In genomic region chr7:35526645-35527044, GRCh38 we compare ENCODE assay signal across 33 cellular contexts.
"Had no signal": no experiment of that assay in that cellular context is flagged by ENCODE, and none has a peak within 500 bp of the region (broad histone marks: within the 10 kb centered on the region; RNA-seq: fewer than 3 reads in every experiment).

No MANE protein-coding gene starts in this region.

- ATAC-seq: activated naive CD4-positive, alpha-beta T cell treated with anti-CD3 and anti-CD28 coated beads, Interleukin-2, amount 50 U/mL, for 72 hours; activated T-cell treated with anti-CD3 and anti-CD28 coated beads, Interleukin-2, amount 50 U/mL, for 72 hours; foreskin keratinocyte; gastrocnemius medialis; heart right ventricle; T-helper 17 cell had no signal

- H3K36me3 ChIP-seq: brain microvascular endothelial cell, esophagus muscularis mucosa, gastrocnemius medialis, heart right ventricle had no signal

- H3K9me3 Mint-ChIP-seq: activated CD4-positive, alpha-beta memory T cell treated with anti-CD3 and anti-CD28 coated beads, Interleukin-2, amount 10 ng/mL, durations not matched to agents 7 days and 5 days; activated CD4-positive, alpha-beta T cell treated with anti-CD3 and anti-CD28 coated beads, Interleukin-2, amount 10 ng/mL, durations not matched to agents 7 days and 5 days; activated naive CD4-positive, alpha-beta T cell treated with anti-CD3 and anti-CD28 coated beads, Interleukin-2, amount 10 ng/mL, durations not matched to agents 7 days and 5 days; activated naive CD4-positive, alpha-beta T cell treated with anti-CD3 and anti-CD28 coated beads, Interleukin-2, amount 50 U/mL, for 72 hours; activated naive CD8-positive, alpha-beta T cell treated with anti-CD3 and anti-CD28 coated beads, Interleukin-2, amount 10 ng/mL, durations not matched to agents 7 days and 5 days; activated T-cell treated with anti-CD3 and anti-CD28 coated beads, Interleukin-2, amount 50 U/mL, for 24 hours; activated T-cell treated with anti-CD3 and anti-CD28 coated beads, Interleukin-2, amount 50 U/mL, for 72 hours; central memory CD8-positive, alpha-beta T cell; dendritic cell treated with granulocyte-macrophage colony-stimulating factor and Interleukin-4, amounts not matched to agents 40 ng/mL and 50 ng/mL, for 4 days; endodermal cell; T-helper 2 cell treated with Interferon-gamma antibody and Interleukin-4, amounts not matched to agents 5 μg/mL and 100 μg/mL, for 36 hours had no signal

- FAIRE-seq: astrocyte, bronchial epithelial cell had no signal

- H3K4me2 ChIP-seq: hepatocyte had no signal

- H3K27ac Mint-ChIP-seq: activated CD4-positive, alpha-beta memory T cell treated with anti-CD3 and anti-CD28 coated beads, Interleukin-2, amount 10 ng/mL, durations not matched to agents 7 days and 5 days; activated CD4-positive, alpha-beta T cell treated with anti-CD3 and anti-CD28 coated beads, Interleukin-2, amount 10 ng/mL, durations not matched to agents 7 days and 5 days; activated naive CD4-positive, alpha-beta T cell treated with anti-CD3 and anti-CD28 coated beads, Interleukin-2, amount 10 ng/mL, durations not matched to agents 7 days and 5 days; activated naive CD4-positive, alpha-beta T cell treated with anti-CD3 and anti-CD28 coated beads, Interleukin-2, amount 50 U/mL, for 72 hours; activated naive CD8-positive, alpha-beta T cell treated with anti-CD3 and anti-CD28 coated beads, Interleukin-2, amount 10 ng/mL, durations not matched to agents 7 days and 5 days; activated T-cell treated with anti-CD3 and anti-CD28 coated beads, Interleukin-2, amount 50 U/mL, for 24 hours; activated T-cell treated with anti-CD3 and anti-CD28 coated beads, Interleukin-2, amount 50 U/mL, for 72 hours; dendritic cell treated with granulocyte-macrophage colony-stimulating factor and Interleukin-4, amounts not matched to agents 40 ng/mL and 50 ng/mL, for 4 days; endodermal cell; T-helper 17 cell; T-helper 2 cell treated with Interferon-gamma antibody and Interleukin-4, amounts not matched to agents 5 μg/mL and 100 μg/mL, for 36 hours had no signal

- H3K9me3 ChIP-seq: esophagus muscularis mucosa, gastrocnemius medialis, heart right ventricle had no signal

- H3K27ac ChIP-seq: brain microvascular endothelial cell, coronary artery, dorsolateral prefrontal cortex, esophagus muscularis mucosa, foreskin keratinocyte, gastrocnemius medialis, heart right ventricle, hepatocyte had no signal

- H3K4me1 ChIP-seq: esophagus muscularis mucosa, foreskin keratinocyte, gastrocnemius medialis had no signal

- H3K36me3 Mint-ChIP-seq: activated naive CD4-positive, alpha-beta T cell treated with anti-CD3 and anti-CD28 coated beads, Interleukin-2, amount 10 ng/mL, durations not matched to agents 7 days and 5 days; activated naive CD4-positive, alpha-beta T cell treated with anti-CD3 and anti-CD28 coated beads, Interleukin-2, amount 50 U/mL, for 72 hours; activated naive CD8-positive, alpha-beta T cell treated with anti-CD3 and anti-CD28 coated beads, Interleukin-2, amount 10 ng/mL, durations not matched to agents 7 days and 5 days had no signal

- H2AFZ ChIP-seq: hepatocyte had no signal

- H3K4me3 ChIP-seq: coronary artery, dorsolateral prefrontal cortex, esophagus muscularis mucosa, gastrocnemius medialis, heart right ventricle, hepatocyte had no signal

- DNase-seq: activated CD4-positive, alpha-beta memory T cell treated with anti-CD3 and anti-CD28 coated beads, Interleukin-2, amount 10 ng/mL, durations not matched to agents 7 days and 5 days; activated CD4-positive, alpha-beta T cell treated with anti-CD3 and anti-CD28 coated beads for 1 hour; activated CD4-positive, alpha-beta T cell treated with anti-CD3 and anti-CD28 coated beads for 4 hours; activated CD4-positive, alpha-beta T cell treated with anti-CD3 and anti-CD28 coated beads, Interleukin-2, amount 10 ng/mL, durations not matched to agents 7 days and 5 days; activated CD4-positive, alpha-beta T cell treated with anti-CD3 and anti-CD28 coated beads, Interleukin-2, amount 50 U/mL, for 4 hours; activated CD8-positive, alpha-beta memory T cell treated with anti-CD3 and anti-CD28 coated beads, Interleukin-2, amount 50 U/mL, for 48 hours; activated gamma-delta T cell; activated naive CD4-positive, alpha-beta T cell; activated naive CD4-positive, alpha-beta T cell treated with anti-CD3 and anti-CD28 coated beads, Interleukin-2, amount 10 ng/mL, durations not matched to agents 7 days and 5 days; activated naive CD8-positive, alpha-beta T cell treated with anti-CD3 and anti-CD28 coated beads, Interleukin-2, amount 10 ng/mL, durations not matched to agents 7 days and 5 days; activated T-cell treated with anti-CD3 and anti-CD28 coated beads for 4 hours; activated T-cell treated with anti-CD3 and anti-CD28 coated beads, Interleukin-2, amount 50 U/mL, for 24 hours; activated T-cell treated with anti-CD3 and anti-CD28 coated beads, Interleukin-2, amount 50 U/mL, for 72 hours; amniotic stem cell; anterior cingulate cortex; brain microvascular endothelial cell; dorsolateral prefrontal cortex; effector memory CD4-positive, alpha-beta T cell; endodermal cell; foreskin keratinocyte; gastrocnemius medialis; heart right ventricle; T-helper 17 cell; T1000 had no signal

- H3K4me3 Mint-ChIP-seq: activated CD4-positive, alpha-beta memory T cell treated with anti-CD3 and anti-CD28 coated beads, Interleukin-2, amount 10 ng/mL, durations not matched to agents 7 days and 5 days; activated CD4-positive, alpha-beta T cell treated with anti-CD3 and anti-CD28 coated beads, Interleukin-2, amount 10 ng/mL, durations not matched to agents 7 days and 5 days; activated naive CD4-positive, alpha-beta T cell treated with anti-CD3 and anti-CD28 coated beads, Interleukin-2, amount 10 ng/mL, durations not matched to agents 7 days and 5 days; activated naive CD8-positive, alpha-beta T cell treated with anti-CD3 and anti-CD28 coated beads, Interleukin-2, amount 10 ng/mL, durations not matched to agents 7 days and 5 days; activated T-cell treated with anti-CD3 and anti-CD28 coated beads, Interleukin-2, amount 50 U/mL, for 24 hours; activated T-cell treated with anti-CD3 and anti-CD28 coated beads, Interleukin-2, amount 50 U/mL, for 72 hours; central memory CD8-positive, alpha-beta T cell; dendritic cell treated with granulocyte-macrophage colony-stimulating factor and Interleukin-4, amounts not matched to agents 40 ng/mL and 50 ng/mL, for 4 days; endodermal cell; T-helper 17 cell; T-helper 2 cell treated with Interferon-gamma antibody and Interleukin-4, amounts not matched to agents 5 μg/mL and 100 μg/mL, for 36 hours had no signal

- H3K4me1 Mint-ChIP-seq: activated CD4-positive, alpha-beta memory T cell treated with anti-CD3 and anti-CD28 coated beads, Interleukin-2, amount 10 ng/mL, durations not matched to agents 7 days and 5 days; activated CD4-positive, alpha-beta T cell treated with anti-CD3 and anti-CD28 coated beads, Interleukin-2, amount 10 ng/mL, durations not matched to agents 7 days and 5 days; activated naive CD4-positive, alpha-beta T cell treated with anti-CD3 and anti-CD28 coated beads, Interleukin-2, amount 10 ng/mL, durations not matched to agents 7 days and 5 days; activated naive CD8-positive, alpha-beta T cell treated with anti-CD3 and anti-CD28 coated beads, Interleukin-2, amount 10 ng/mL, durations not matched to agents 7 days and 5 days; central memory CD8-positive, alpha-beta T cell; endodermal cell had no signal

- H3K27me3 Mint-ChIP-seq: activated naive CD8-positive, alpha-beta T cell treated with anti-CD3 and anti-CD28 coated beads, Interleukin-2, amount 10 ng/mL, durations not matched to agents 7 days and 5 days had no signal

- H3K79me2 ChIP-seq: hepatocyte had no signal

- H3K27me3 ChIP-seq: foreskin keratinocyte had no signal
